In genomic region chr2:101706819-101707177, GRCh38 we compare ENCODE assay signal across 10 cellular contexts. TPM values are rescaled to one million over a fixed set of nuclear protein-coding genes. Genes with fewer than 3 reads are reported as not detected.
DNase-seq lines count a peak whose midpoint lies in the region; ATAC-seq, FAIRE-seq and TF ChIP-seq lines count a peak whose summit lies in the region.
"Had no signal": no experiment of that assay in that cellular context is flagged by ENCODE, and none has a peak within 500 bp of the region (broad histone marks: within the 10 kb centered on the region; RNA-seq: fewer than 3 reads in every experiment).

No MANE protein-coding gene starts in this region.

- in situ Hi-C loops in GM12878 (cut with MboI): no loop called here

- no peak for TF ChIP-seq RAD21 in GM12878 (IDR thresholded peaks at IDR 0.05; ENCODE audit: insufficient read depth, low read depth, low read length)

- 0% methylated on average over 1 of the region's 1 CpG for WGBS in GM12878 (ENCODE audit: insufficient coverage, insufficient replicate concordance, low lambda C conversion rate, missing lambda C conversion rate)

- H3K9ac ChIP-seq in BLaER1 (0 out of 2 replicates have a peak overlapping the region, but pooled peaks have one; percentile 9), GM12878 (ENCODE audit: control insufficient read depth, insufficient read depth, low read length) (no peak overlapping the region)

- peak; percentile 35 for FAIRE-seq in GM12878 (lab: Jason Lieb, UNC)

- H3K4me1 ChIP-seq in BLaER1 (peaks cover 94% of the 10 kb centered on the region), GM12878 (ENCODE audit: control insufficient read depth, insufficient read depth, low read length) (peaks cover 17% of the 10 kb centered on the region)

- intact Hi-C loops in GM12878 (cut with micrococcal nuclease; ENCODE audit: unreplicated experiment): no loop called here

- no peak for TF ChIP-seq CTCF in GM12878 (IDR thresholded peaks at IDR 0.05 in 2 of 3, conservative IDR thresholded peaks at IDR 0.05 in 1 of 3; ENCODE audit: control insufficient read depth in 2 of 3, extremely low read depth in 1 of 3, insufficient read depth in 1 of 3, low read depth in 3 of 3, low read length in 3 of 3)

- H3K4me2 ChIP-seq in BLaER1: peak overlapping the region; percentile 70
- H3K4me2 ChIP-seq in GM12878 (ENCODE audit: control insufficient read depth, insufficient read depth): peak overlapping the region; percentile 27; the same call in 1 of the 2 replicates

- RAD21 ChIA-PET in GM12878 (lab: Charles Lee; ENCODE audit: unreplicated experiment): no interaction called here

- DNase-seq in GM12878 (ENCODE audit: low read depth, low spot score): peak; percentile 27
- DNase-seq in DMS153 (lab: John Stamatoyannopoulos, UW): no peak
- no peak for DNase-seq in SIG-M5 (lab: John Stamatoyannopoulos, UW)
- no peak for DNase-seq in NCI-H1417 (lab: John Stamatoyannopoulos, UW)
- no peak for DNase-seq in dedifferentiated amniotic fluid mesenchymal stem cell (ENCODE audit: extremely low spot score)
- DNase-seq: activated CD8-positive, alpha-beta memory T cell treated with anti-CD3 and anti-CD28 coated beads, Interleukin-2, amount 50 U/mL, for 48 hours; NCI-H748 treated with DMSO at 0.1 percent for 48 hours had no signal

- peak overlapping the region; percentile 1; the same call in 1 of the 2 replicates for H3K4me3 ChIP-seq in BLaER1
- H3K4me3 ChIP-seq in GM12878: no peak overlapping the region

- peak; percentile 50 for ATAC-seq in GM19043 (IDR thresholded peaks at IDR 0.05; ENCODE audit: low read depth, unreplicated experiment)
- ATAC-seq in HG03108 (IDR thresholded peaks at IDR 0.05; ENCODE audit: unreplicated experiment): peak; percentile 46
- peak; percentile 71 for ATAC-seq in GM12878

- H2AFZ ChIP-seq in GM12878 (ENCODE audit: control insufficient read depth, low read depth, low read length): no peak overlapping the region

- TF ChIP-seq POLR2A in GM12878 (IDR thresholded peaks at IDR 0.05; ENCODE audit: low read depth, low read length): no peak

- H3K27ac ChIP-seq in BLaER1 (no peak overlapping the region), GM12878 (ENCODE audit: control insufficient read depth, insufficient read depth) (no peak overlapping the region)

- CTCF ChIA-PET in GM12878 (lab: Yijun Ruan, JAX): interaction anchor here (1.4 kb wide), 1 partner anchor 18 kb away, joined by 4 read pairs; no protein-coding TSS in a partner anchor

- H3K27me3 ChIP-seq in BLaER1: no peaks in the 10 kb centered on the region
- no peaks in the 10 kb centered on the region for H3K27me3 ChIP-seq in GM12878 (replicated peaks in 1 of 2; ENCODE audit: control insufficient read depth in 2 of 2, insufficient read depth in 2 of 2, low read length in 1 of 2)

- H4K20me1 ChIP-seq in BLaER1: peaks cover 100% of the 10 kb centered on the region
- no peaks in the 10 kb centered on the region for H4K20me1 ChIP-seq in GM12878 (ENCODE audit: control insufficient read depth, insufficient read depth)

- POLR2A ChIA-PET in GM12878 (lab: Charles Lee): no interaction called here

- H3K36me3 ChIP-seq in BLaER1 (peaks cover 58% of the 10 kb centered on the region), GM12878 (ENCODE audit: control insufficient read depth in 2 of 2, insufficient read depth in 2 of 2, low read length in 1 of 2) (no peaks in the 10 kb centered on the region)

- SMC1A ChIA-PET in GM12878 (lab: Charles Lee; ENCODE audit: uncharacterized antibody, unreplicated experiment): interaction anchor here (1.0 to 3.7 kb wide), 5 partner anchors 11 to 63 kb away, joined by 3 to 21 read pairs (median 7); no protein-coding TSS in a partner anchor

- BruUV-seq in GM12878 (replicated peaks; lab: Mats Ljungman, UMichigan): no TSS peak

- H3K9me3 ChIP-seq in BLaER1: peaks cover 11% of the 10 kb centered on the region; the same call in 1 of the 2 replicates
- no peaks in the 10 kb centered on the region; the same call in 2 of the 3 replicates for H3K9me3 ChIP-seq in GM12878 (replicated peaks; ENCODE audit: control insufficient read depth, insufficient read depth, low read length)

- 0 out of 4 replicates have a peak, but pooled peaks have one; percentile 24 to 49 for TF ChIP-seq EP300 in GM12878 (IDR thresholded peaks at IDR 0.05; ENCODE audit: borderline replicate concordance in 1 of 2, control insufficient read depth in 1 of 2, low read depth in 2 of 2, low read length in 2 of 2)

- no peaks in the 10 kb centered on the region for H3K79me2 ChIP-seq in GM12878 (ENCODE audit: control insufficient read depth, insufficient read depth, low read length)

TF ChIP-seq in GM12878, 131 proteins besides CTCF, POLR2A, EP300 and RAD21 (continues in another document):
- TF ChIP-seq RUNX3 (IDR thresholded peaks at IDR 0.05; ENCODE audit: low read length) (peak; percentile 59), NR2F1 (conservative IDR thresholded peaks at IDR 0.05) (0 out of 2 replicates have a peak, but pooled peaks have one; percentile 43), HDGF (IDR thresholded peaks at IDR 0.05) (no peak), NFIC (IDR thresholded peaks at IDR 0.05; ENCODE audit: low read depth, low read length) (no peak), ETV6 (conservative IDR thresholded peaks at IDR 0.05 in 1 of 2, IDR thresholded peaks at IDR 0.05 in 1 of 2; ENCODE audit: borderline replicate concordance in 1 of 2, low read depth in 1 of 2) (no peak), SRF (IDR thresholded peaks at IDR 0.05; ENCODE audit: low read depth in 2 of 2, low read length in 2 of 2) (no peak), MTA2 (IDR thresholded peaks at IDR 0.05; ENCODE audit: low read depth) (no peak), ASH2L (IDR thresholded peaks at IDR 0.05; ENCODE audit: borderline replicate concordance, low read depth) (no peak), ESRRA (IDR thresholded peaks at IDR 0.05; ENCODE audit: low read length) (no peak), IKZF2 (IDR thresholded peaks at IDR 0.05) (peak; percentile 57 to 61), HSF1 (IDR thresholded peaks at IDR 0.05; ENCODE audit: low read depth, low read length) (no peak), ZNF622 (IDR thresholded peaks at IDR 0.05) (no peak), MEF2A (IDR thresholded peaks at IDR 0.05; ENCODE audit: insufficient read depth, low read depth, low read length) (no peak), PAX8 (IDR thresholded peaks at IDR 0.05) (no peak), IKZF1 (conservative IDR thresholded peaks at IDR 0.05) (peak; percentile 45; the same call in 1 of the 2 replicates), RELB (IDR thresholded peaks at IDR 0.05; ENCODE audit: low read depth) (0 out of 2 replicates have a peak, but pooled peaks have one; percentile 19), TBL1XR1 (IDR thresholded peaks at IDR 0.05; ENCODE audit: low read depth, low read length) (peak; percentile 58; the same call in 1 of the 2 replicates), MYC (IDR thresholded peaks at IDR 0.05; ENCODE audit: insufficient read depth, insufficient read length, insufficient replicate concordance, low read length, severe bottlenecking) (no peak)

RNA-seq across cellular contexts. Expression of gene MAP4K4, which starts 9.3 kb away (rescaled TPM):
- total RNA-seq in GM12878 (2013; cell fraction: nucleolus; rRNA removed): 37.7 and 39.0 TPM in 2 replicates
- total RNA-seq in GM12878 (2014; rRNA removed): 9.0 and 9.2 TPM in 2 replicates
- total RNA-seq in GM12878 (2014; rRNA removed; fragmentation: Illumina TruSeq; extraction: Trizol): 10.4 and 12.1 TPM in 2 replicates
- 17.2 and 19.8 TPM in 2 replicates for total RNA-seq in GM12878 (2021)
- 1.1 TPM for polyA plus RNA-seq in GM12878 (2011; ENCODE audit: low read depth)
- 45.7 and 50.4 TPM in 2 replicates for polyA plus RNA-seq in GM12878 (2011; rRNA removed)
- 38.5 and 40.0 TPM in 2 replicates for polyA plus RNA-seq in GM12878 (2011; cell fraction: cytosol; rRNA removed)
- polyA plus RNA-seq in GM12878 (2011; cell fraction: nucleus; rRNA removed): 113 and 120 TPM in 2 replicates
- polyA plus RNA-seq in GM12878 (2012): 1.4 and 1.6 TPM in 2 replicates
- 17.9 and 18.9 TPM in 2 replicates for polyA plus RNA-seq in GM12878 (2014; fragmentation: Illumina TruSeq; extraction: Trizol)
- 1 to 10 TPM; 1.9 to 2.5 TPM for polyA plus RNA-seq in GM12878 (2014; fragmentation: Nextera tagmentation; extraction: Ambion mirVana)
- polyA plus RNA-seq in GM12878 (2014; rRNA removed): 12.4 and 13.1 TPM in 2 replicates
- 1 to 10 TPM; 2.6 to 2.9 TPM for polyA plus RNA-seq in GM12878 (2016; fragmentation: Nextera tagmentation; extraction: Ambion mirVana)
- polyA minus RNA-seq in GM12878 (2011; rRNA and poly(A)+ RNA removed): 94.8 and 109 TPM in 2 replicates
- 26.1 and 26.6 TPM in 2 replicates for polyA minus RNA-seq in GM12878 (2011; cell fraction: cytosol; rRNA and poly(A)+ RNA removed)
- 133 and 207 TPM in 2 replicates for polyA minus RNA-seq in GM12878 (2011; cell fraction: nucleus; rRNA and poly(A)+ RNA removed)
